ENCODE assay signal across 8 cellular contexts in genomic region chr17:45296003-45296832, GRCh38. TPM values are rescaled to one million over a fixed set of nuclear protein-coding genes. Genes with fewer than 3 reads are reported as not detected.
A peak's percentile ranks its signal among the peaks of the same experiment; 100 is the strongest.
DNase-seq lines count a peak whose midpoint lies in the region; ATAC-seq, FAIRE-seq and TF ChIP-seq lines count a peak whose summit lies in the region.

No MANE protein-coding gene starts in this region.

- H3K4me3 ChIP-seq in colonic mucosa (no peak overlapping the region), psoas muscle (no peak overlapping the region), tibial artery (no peak overlapping the region)

- H3K27ac ChIP-seq in colonic mucosa = peak overlapping the region; percentile 80
- H3K27ac ChIP-seq in psoas muscle = peak overlapping the region; percentile 96
- H3K27ac ChIP-seq in tibial artery = peak overlapping the region in 1 of 2 donors; percentile 71

- DNase-seq in GM18507 (ENCODE audit: extremely low spot score, insufficient read length, low read depth) (no peak), NOMO-1 treated with dmso at 0.1 percent for 144 hours (lab: John Stamatoyannopoulos, UW; ENCODE audit: unreplicated experiment) (peak; percentile 75), colonic mucosa (no peak), psoas muscle (no peak), NCI-H187 treated with DMSO at 0.1 percent for 48 hours (lab: John Stamatoyannopoulos, UW) (no peak), tibial artery (no peak), iPS-NIHi11 (ENCODE audit: low spot score) (no peak)

- WGBS in psoas muscle, 3 donors = 84 to 96% (median 90%) methylated on average over 7 of the region's 7 CpGs

- TF ChIP-seq CTCF in colonic mucosa (IDR thresholded peaks at IDR 0.05) (no peak), psoas muscle (IDR thresholded peaks at IDR 0.05) (no peak), tibial artery (IDR thresholded peaks at IDR 0.05) (no peak)

- H3K36me3 ChIP-seq in colonic mucosa (no peaks in the 10 kb centered on the region), psoas muscle (ENCODE audit: insufficient read depth in 1 of 2, low read depth in 1 of 2) (no peaks in the 10 kb centered on the region), tibial artery (no peaks in the 10 kb centered on the region)

- H3K9me3 ChIP-seq in colonic mucosa = no peaks in the 10 kb centered on the region
- H3K9me3 ChIP-seq in psoas muscle = no peaks in the 10 kb centered on the region
- H3K9me3 ChIP-seq in tibial artery = no peaks in the 10 kb centered on the region

- FAIRE-seq in GM18507 (lab: Jason Lieb, UNC) = peak; percentile 88

- H3K4me1 ChIP-seq in colonic mucosa = peaks cover 46% of the 10 kb centered on the region
- H3K4me1 ChIP-seq in psoas muscle = peaks cover 99% of the 10 kb centered on the region
- peaks cover 0 to 73% (median 56%) of the 10 kb centered on the region in 4 donors for H3K4me1 ChIP-seq in tibial artery

- peak overlapping the region in 1 of 2 donors; percentile 48 for H3K9ac ChIP-seq in colonic mucosa (ENCODE audit: low read depth in 2 of 2, low read length in 2 of 2)

- ATAC-seq in psoas muscle (no peak), HG03175 (IDR thresholded peaks at IDR 0.05; ENCODE audit: unreplicated experiment) (no peak)

- H3K27me3 ChIP-seq in colonic mucosa (no peaks in the 10 kb centered on the region), psoas muscle (ENCODE audit: insufficient read depth in 3 of 3, low read length in 2 of 3) (no peaks in the 10 kb centered on the region), tibial artery (no peaks in the 10 kb centered on the region)

- intact Hi-C loops in colonic mucosa (cut with DNase I) = no loop called here
- intact Hi-C loops in psoas muscle (cut with DNase I) = no loop called here
- intact Hi-C loops in tibial artery (cut with DNase I; ENCODE audit: low total_unique reads) = no loop called here

RNA-seq across cellular contexts. Expression of gene MAP3K14, which starts 20.6 kb away (rescaled TPM):
- 10 to 100 TPM; 11.1 to 15.0 TPM for total RNA-seq in colonic mucosa
- total RNA-seq in psoas muscle = 10 to 100 TPM; 21.8 to 53.5 (median 30.1) TPM
- 10 to 100 TPM; 12.4 to 28.1 (median 24.6) TPM for polyA plus RNA-seq in psoas muscle

RNA-seq across cellular contexts. Expression of gene SPATA32, which starts 34.3 kb away (rescaled TPM):
- total RNA-seq in colonic mucosa = not detected
- total RNA-seq in psoas muscle = under 1 TPM in 1 of 4 donors, not detected in 3; 0.11 TPM
- not detected for polyA plus RNA-seq in psoas muscle
